In genomic region chr11:117876341-117877119, GRCh38 we compare ENCODE assay signal across 8 cellular contexts. TPM values are rescaled to one million over a fixed set of nuclear protein-coding genes. Genes with fewer than 3 reads are reported as not detected.
A peak's percentile ranks its signal among the peaks of the same experiment; 100 is the strongest.
DNase-seq lines count a peak whose midpoint lies in the region; ATAC-seq, FAIRE-seq and TF ChIP-seq lines count a peak whose summit lies in the region.

Gene FXYD6 (minus strand): TSS chr11:117876658. CDS start chr11:117842776, 33,882 bp downstream.

- no peak for TF ChIP-seq EP300 in A549 (IDR thresholded peaks at IDR 0.05)

- no peaks in the 10 kb centered on the region for H3K79me2 ChIP-seq in OCI-LY7 (ENCODE audit: insufficient read depth, low read depth, low read length)

- H3K4me1 ChIP-seq in A549 (no peaks in the 10 kb centered on the region), foreskin keratinocyte (no peaks in the 10 kb centered on the region), OCI-LY7 (ENCODE audit: insufficient read depth, low read length, poor library complexity, severe bottlenecking) (no peaks in the 10 kb centered on the region)

- TF ChIP-seq POLR2A in A549 (IDR thresholded peaks at IDR 0.05; ENCODE audit: low read length), result no peak

- peak within 1 kb of the TSS in 1 of 3 donors; percentile 74 for H3K27ac Mint-ChIP-seq in IgD-negative memory B cell
- H3K27ac Mint-ChIP-seq in nephron, result peak within 1 kb of the TSS; percentile 56 to 87 (median 84)

- CTCF ChIA-PET in A549 (lab: Yijun Ruan, JAX), result interaction anchor here (1.0 to 1.7 kb wide), 2 partner anchors 33 to 69 kb away, joined by 4 read pairs; no protein-coding TSS in a partner anchor
- CTCF ChIA-PET in OCI-LY7 (lab: Charles Lee; ENCODE audit: unreplicated experiment), result no interaction called here

- FAIRE-seq in A549 (lab: Jason Lieb, UNC), result no peak

- H3K27me3 Mint-ChIP-seq in IgD-negative memory B cell (peaks cover 64% of the 10 kb centered on the region), nephron (ENCODE audit: low read depth) (peaks cover 25% of the 10 kb centered on the region)

- intact Hi-C loops in OCI-LY7 (cut with micrococcal nuclease; ENCODE audit: unreplicated experiment), result no loop called here

- no peak for TF ChIP-seq CTCF in A549 (IDR thresholded peaks at IDR 0.05)
- TF ChIP-seq CTCF in WERI-Rb-1 (IDR thresholded peaks at IDR 0.05; ENCODE audit: low read depth, low read length), result no peak
- no peak for TF ChIP-seq CTCF in foreskin keratinocyte (conservative IDR thresholded peaks at IDR 0.05)
- TF ChIP-seq CTCF in nephron (IDR thresholded peaks at IDR 0.05; ENCODE audit: unreplicated experiment in 3 of 3), result no peak
- no peak for TF ChIP-seq CTCF in OCI-LY7 (conservative IDR thresholded peaks at IDR 0.05; ENCODE audit: low read length)

- DNase-seq in A549 (ENCODE audit: low read depth in 1 of 2, low spot score in 1 of 2) (no peak), WERI-Rb-1 (peak; percentile 84), foreskin keratinocyte (no peak), OCI-LY7 (ENCODE audit: low spot score) (no peak)

- H3K4me3 Mint-ChIP-seq in IgD-negative memory B cell (peak within 1 kb of the TSS in 3 of 4 donors; percentile 65 to 87 (median 68)), nephron (peak within 1 kb of the TSS; percentile 86 to 92 (median 88))

- H3K4me1 Mint-ChIP-seq in IgD-negative memory B cell (peaks cover 4 to 28% (median 9%) of the 10 kb centered on the region in 3 donors), nephron (peaks cover 73% of the 10 kb centered on the region)

- H3K27me3 ChIP-seq in WERI-Rb-1 (ENCODE audit: insufficient read depth, low read depth, severe bottlenecking) (no peaks in the 10 kb centered on the region), foreskin keratinocyte (peaks cover 99% of the 10 kb centered on the region)

- H3K4me3 ChIP-seq in A549 (peak within 1 kb of the TSS; percentile 47), WERI-Rb-1 (ENCODE audit: low read depth, low read length) (peak within 1 kb of the TSS; percentile 79), OCI-LY7 (ENCODE audit: low read depth, low read length, poor library complexity, severe bottlenecking) (no peak within 1 kb of the TSS)

- peaks cover 1% of the 10 kb centered on the region for H3K36me3 Mint-ChIP-seq in IgD-negative memory B cell
- H3K36me3 Mint-ChIP-seq in nephron (ENCODE audit: low read depth), result no peaks in the 10 kb centered on the region

- 8% methylated on average over 9 of the region's 63 CpGs for WGBS in A549 (ENCODE audit: missing lambda C conversion rate)

- H3K4me2 ChIP-seq in A549 (peak within 1 kb of the TSS; percentile 90), OCI-LY7 (ENCODE audit: low read length) (no peak within 1 kb of the TSS)

- no peak for TF ChIP-seq RAD21 in A549 (conservative IDR thresholded peaks at IDR 0.05 in 1 of 2, IDR thresholded peaks at IDR 0.05 in 1 of 2)

- H3K9me3 Mint-ChIP-seq in IgD-negative memory B cell (no peaks in the 10 kb centered on the region), nephron (no peaks in the 10 kb centered on the region)

- ATAC-seq in A549 (peak in 1 of 2 experiments; percentile 58; a peak in 4 of 6 replicates), foreskin keratinocyte (peak; percentile 19), GM21786 (IDR thresholded peaks at IDR 0.05; ENCODE audit: unreplicated experiment) (no peak), GM18511 (IDR thresholded peaks at IDR 0.05; ENCODE audit: unreplicated experiment) (no peak)

- no TSS peak for BruUV-seq in OCI-LY7 (replicated peaks; lab: Mats Ljungman, UMichigan)

- H4K20me1 ChIP-seq in OCI-LY7 (ENCODE audit: insufficient read depth, low read length), result no peaks in the 10 kb centered on the region

- peak within 1 kb of the TSS in 1 of 2 experiments; percentile 47; a peak in 2 of 6 replicates for H3K27ac ChIP-seq in A549
- peak within 1 kb of the TSS; percentile 91 for H3K27ac ChIP-seq in WERI-Rb-1
- no peak within 1 kb of the TSS for H3K27ac ChIP-seq in foreskin keratinocyte
- no peak within 1 kb of the TSS for H3K27ac ChIP-seq in OCI-LY7 (ENCODE audit: low read depth, low read length, poor library complexity, severe bottlenecking)

- H3K36me3 ChIP-seq in WERI-Rb-1 (no peaks in the 10 kb centered on the region), OCI-LY7 (ENCODE audit: insufficient read depth, low read length) (no peaks in the 10 kb centered on the region)

- no peaks in the 10 kb centered on the region for H3K9me2 ChIP-seq in OCI-LY7 (ENCODE audit: insufficient read depth, low read length)

- H3K9me3 ChIP-seq in A549, result no peaks in the 10 kb centered on the region
- no peaks in the 10 kb centered on the region for H3K9me3 ChIP-seq in WERI-Rb-1 (ENCODE audit: severe bottlenecking)
- no peaks in the 10 kb centered on the region for H3K9me3 ChIP-seq in OCI-LY7 (ENCODE audit: low read length)

- POLR2A ChIA-PET in A549 (lab: Yijun Ruan, JAX) (no interaction called here), OCI-LY7 (lab: Charles Lee) (no interaction called here)

- H2AFZ ChIP-seq in OCI-LY7 (ENCODE audit: low read length), result no peak within 1 kb of the TSS

TF ChIP-seq in A549, 52 proteins besides CTCF, POLR2A, EP300 and RAD21:
- TF ChIP-seq HOXB13 (CRISPR knock-in tag; IDR thresholded peaks at IDR 0.05; ENCODE audit: low read depth) (no peak), TFCP2L1 (CRISPR knock-in tag; IDR thresholded peaks at IDR 0.05) (no peak), HOXA7 (CRISPR knock-in tag; IDR thresholded peaks at IDR 0.05) (no peak), ZNF302 (CRISPR knock-in tag; IDR thresholded peaks at IDR 0.05) (no peak), FOSB (CRISPR knock-in tag; IDR thresholded peaks at IDR 0.05) (no peak), E2F6 (IDR thresholded peaks at IDR 0.05; ENCODE audit: borderline replicate concordance, low read depth) (no peak), RFX5 (IDR thresholded peaks at IDR 0.05) (no peak), HOXB5 (CRISPR knock-in tag; IDR thresholded peaks at IDR 0.05) (no peak), ESRRA (IDR thresholded peaks at IDR 0.05; ENCODE audit: borderline replicate concordance, low read length) (no peak), FOSL2 (IDR thresholded peaks at IDR 0.05) (no peak), FOSL2 (CRISPR knock-in tag; IDR thresholded peaks at IDR 0.05) (no peak), BHLHE40 (IDR thresholded peaks at IDR 0.05; ENCODE audit: low read depth, low read length) (no peak), MYC (IDR thresholded peaks at IDR 0.05; ENCODE audit: borderline replicate concordance, low read length) (no peak), MAZ (IDR thresholded peaks at IDR 0.05; ENCODE audit: borderline replicate concordance, low read depth, low read length) (no peak), CHD2 (IDR thresholded peaks at IDR 0.05; ENCODE audit: low read length, partially characterized antibody) (no peak), SMC3 (IDR thresholded peaks at IDR 0.05) (no peak)
- TF ChIP-seq, protein P1, sequence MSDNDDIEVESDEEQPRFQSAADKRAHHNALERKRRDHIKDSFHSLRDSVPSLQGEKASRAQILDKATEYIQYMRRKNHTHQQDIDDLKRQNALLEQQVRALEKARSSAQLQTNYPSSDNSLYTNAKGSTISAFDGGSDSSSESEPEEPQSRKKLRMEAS (IDR thresholded peaks at IDR 0.05), result no peak

RNA-seq across cellular contexts. Expression of gene FXYD6, which starts in this region (rescaled TPM):
- polyA plus RNA-seq in A549 (2011; rRNA removed), result 0.49 and 0.57 TPM in 2 replicates
- 0.29 TPM in 2 replicates for polyA plus RNA-seq in A549 (2012; cell fraction: cytosol; rRNA removed)
- polyA plus RNA-seq in A549 (2012; cell fraction: nucleus; rRNA removed), result 0.07 and 0.17 TPM in 2 replicates
- polyA plus RNA-seq in A549 (2017; fragmentation: RNase III; extraction: RNeasy Plus Mini Kit Qiagen cat#74134 plus additional on column Dnase treatment), result 0.10 to 0.26 TPM (median 0.24 TPM) in 3 replicates
- 0.34 and 1.2 TPM in 2 replicates for polyA minus RNA-seq in A549 (2011; rRNA and poly(A)+ RNA removed)
- not detected for polyA plus RNA-seq in IgD-negative memory B cell
- total RNA-seq in foreskin keratinocyte, result not detected in 2 replicates
- 0.09 and 0.16 TPM in 2 replicates for polyA plus RNA-seq in foreskin keratinocyte
- total RNA-seq in OCI-LY7 (2014; rRNA removed; shearing (Covaris generic)), result not detected in 2 replicates
- not detected in 2 replicates for total RNA-seq in OCI-LY7 (2022)

Comparison
In these comparisons a context has a peak if more than half of its experiments do, and no peak if none do; other contexts are left out.
1. Peak in ATAC-seq in foreskin keratinocyte; RNA of the gene not detected or under 1 TPM.